ENCODE assay signal across 8 cellular contexts in the genomic region with DNA sequence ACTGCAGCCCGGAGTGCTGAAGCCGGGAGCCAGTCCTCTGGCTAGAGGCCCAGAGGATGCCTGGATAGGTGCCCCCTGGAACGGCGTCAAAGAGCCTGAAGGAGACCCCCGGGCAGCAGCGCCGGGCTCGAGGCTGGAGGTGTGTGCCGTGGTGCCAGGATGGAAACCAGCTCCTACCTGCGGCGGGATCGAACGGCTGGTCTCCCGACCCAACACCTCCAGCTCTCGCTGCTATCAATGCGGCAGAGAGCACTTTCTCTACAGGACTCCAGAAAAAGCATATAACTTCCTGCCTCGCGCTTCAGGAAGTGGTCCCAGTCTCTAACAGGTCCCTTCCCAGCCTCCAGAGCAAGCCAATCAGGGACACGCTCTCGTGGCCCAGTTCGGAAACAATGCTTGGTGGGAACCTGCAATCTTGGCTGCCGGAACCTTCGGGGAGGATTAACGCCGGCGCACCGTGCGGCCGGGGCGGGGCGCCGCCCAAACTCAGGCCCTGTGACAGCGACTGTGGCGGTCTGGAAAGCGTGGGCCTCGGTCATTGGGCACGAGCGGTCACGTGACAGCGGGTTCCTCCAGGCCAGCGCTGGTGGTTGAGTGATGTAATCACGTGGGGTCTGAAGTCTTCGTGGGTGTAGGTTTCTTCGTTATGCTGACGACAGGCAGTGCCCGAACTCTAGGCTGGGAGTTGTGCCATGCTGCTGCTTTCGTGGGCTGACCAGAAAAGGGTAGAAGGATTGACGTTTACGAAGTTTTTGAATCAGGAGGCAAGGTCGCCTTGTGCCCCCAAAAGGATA. TPM values are rescaled to one million over a fixed set of nuclear protein-coding genes. Genes with fewer than 3 reads are reported as not detected.
DNase-seq lines count a peak whose midpoint lies in the region; ATAC-seq and TF ChIP-seq lines count a peak whose summit lies in the region.

A gene (minus strand): TSS at position 281 of the 794 bp plus-strand sequence. CDS start 430 bp downstream, outside the sequence.

- no peaks in the 10 kb centered on the region for H3K9me3 Mint-ChIP-seq in activated T-helper 2 cell treated with anti-CD3 and anti-CD28 coated beads, Interferon-gamma antibody, Interleukin-2, Interleukin-4, amounts not matched to agents 10 μg/mL and 5 μg/mL and 100 μg/mL, durations not matched to agents 14 hours and 24 hours and 36 hours
- H3K9me3 Mint-ChIP-seq in naive thymus-derived CD4-positive, alpha-beta T cell: peaks cover 0 to 9% (median 2%) of the 10 kb centered on the region in 11 donors
- H3K9me3 Mint-ChIP-seq in stimulated activated naive B cell treated with anti-CD40 and anti-IgM and Interleukin-4, amounts not matched to agents 10 μg/mL and 1 μg/mL and 100 μg/mL, for 72 hours: no peaks in the 10 kb centered on the region

- H3K36me3 Mint-ChIP-seq in activated T-helper 2 cell treated with anti-CD3 and anti-CD28 coated beads, Interferon-gamma antibody, Interleukin-2, Interleukin-4, amounts not matched to agents 10 μg/mL and 5 μg/mL and 100 μg/mL, durations not matched to agents 14 hours and 24 hours and 36 hours (ENCODE audit: low read depth): peaks cover 32% of the 10 kb centered on the region
- H3K36me3 Mint-ChIP-seq in naive thymus-derived CD4-positive, alpha-beta T cell: peaks cover 0 to 23% (median 6%) of the 10 kb centered on the region in 5 donors
- peaks cover 7 to 25% of the 10 kb centered on the region in 2 donors for H3K36me3 Mint-ChIP-seq in stimulated activated naive B cell treated with anti-CD40 and anti-IgM and Interleukin-4, amounts not matched to agents 10 μg/mL and 1 μg/mL and 100 μg/mL, for 72 hours

- H3K27ac ChIP-seq in RWPE2 (ENCODE audit: poor library complexity, severe bottlenecking) (peak within 1 kb of the TSS; percentile 77), fibroblast of lung (ENCODE audit: insufficient read depth, low read length) (peak within 1 kb of the TSS; percentile 91)
- H3K27ac ChIP-seq in naive thymus-derived CD4-positive, alpha-beta T cell (ENCODE audit: low read depth, low read length): peak within 1 kb of the TSS; percentile 90

- H3K27ac Mint-ChIP-seq in activated T-helper 2 cell treated with anti-CD3 and anti-CD28 coated beads, Interferon-gamma antibody, Interleukin-2, Interleukin-4, amounts not matched to agents 10 μg/mL and 5 μg/mL and 100 μg/mL, durations not matched to agents 14 hours and 24 hours and 36 hours: peak within 1 kb of the TSS; percentile 99
- H3K27ac Mint-ChIP-seq in naive thymus-derived CD4-positive, alpha-beta T cell: peak within 1 kb of the TSS; percentile 97 to 100 (median 99)
- H3K27ac Mint-ChIP-seq in stimulated activated naive B cell treated with anti-CD40 and anti-IgM and Interleukin-4, amounts not matched to agents 10 μg/mL and 1 μg/mL and 100 μg/mL, for 72 hours: peak within 1 kb of the TSS; percentile 98

- no peaks in the 10 kb centered on the region for H3K27me3 ChIP-seq in RWPE2 (ENCODE audit: insufficient read depth, poor library complexity, severe bottlenecking)
- no peaks in the 10 kb centered on the region for H3K27me3 ChIP-seq in fibroblast of lung (ENCODE audit: control insufficient read depth, insufficient read depth, low read length)
- no peaks in the 10 kb centered on the region for H3K27me3 ChIP-seq in naive thymus-derived CD4-positive, alpha-beta T cell (ENCODE audit: control insufficient read depth in 2 of 2, insufficient read depth in 2 of 2, low read length in 2 of 2)

- intact Hi-C loops in activated T-helper 2 cell treated with anti-CD3 and anti-CD28 coated beads, Interferon-gamma antibody, Interleukin-2, Interleukin-4, amounts not matched to agents 10 μg/mL and 5 μg/mL and 100 μg/mL, durations not matched to agents 14 hours and 24 hours and 36 hours (cut with micrococcal nuclease): loop anchor here (1.0 to 10.0 kb wide), 10 partner anchors 8 to 1530 kb away; a partner anchor contains a TSS
- intact Hi-C loops in naive thymus-derived CD4-positive, alpha-beta T cell (cut with micrococcal nuclease): loop anchor here (1.0 to 10.0 kb wide), 17 partner anchors 8 to 1530 kb away; a partner anchor contains a TSS

- H3K9ac ChIP-seq in fibroblast of lung (ENCODE audit: insufficient read depth, low read length): peak within 1 kb of the TSS; percentile 80

- TF ChIP-seq CTCF in RWPE2 (IDR thresholded peaks at IDR 0.05; ENCODE audit: poor library complexity, severe bottlenecking) (no peak), fibroblast of lung (conservative IDR thresholded peaks at IDR 0.05 in 1 of 2, IDR thresholded peaks at IDR 0.05 in 1 of 2; ENCODE audit: low read depth in 1 of 2, low read length in 2 of 2) (no peak)

- peak within 1 kb of the TSS; percentile 90 for H3K4me3 Mint-ChIP-seq in activated T-helper 2 cell treated with anti-CD3 and anti-CD28 coated beads, Interferon-gamma antibody, Interleukin-2, Interleukin-4, amounts not matched to agents 10 μg/mL and 5 μg/mL and 100 μg/mL, durations not matched to agents 14 hours and 24 hours and 36 hours (ENCODE audit: low read depth)
- H3K4me3 Mint-ChIP-seq in naive thymus-derived CD4-positive, alpha-beta T cell: peak within 1 kb of the TSS; percentile 86 to 99 (median 95)
- H3K4me3 Mint-ChIP-seq in stimulated activated naive B cell treated with anti-CD40 and anti-IgM and Interleukin-4, amounts not matched to agents 10 μg/mL and 1 μg/mL and 100 μg/mL, for 72 hours: peak within 1 kb of the TSS; percentile 92 to 99

- peaks cover 39% of the 10 kb centered on the region for H3K79me2 ChIP-seq in fibroblast of lung (ENCODE audit: control insufficient read depth, insufficient read depth, low read length)

- CTCF ChIA-PET in naive thymus-derived CD4-positive, alpha-beta T cell (lab: Charles Lee): interaction anchor here (1.2 to 2.1 kb wide), 2 partner anchors 16 to 48 kb away, joined by 3 to 13 read pairs; a partner anchor contains a TSS

- H3K4me3 ChIP-seq in RWPE2 (ENCODE audit: severe bottlenecking) (peak within 1 kb of the TSS; percentile 73), fibroblast of lung (replicated peaks in 1 of 4; ENCODE audit: control extremely low read depth in 1 of 4, insufficient read depth in 1 of 4, low read depth in 3 of 4, low read length in 4 of 4) (peak within 1 kb of the TSS; percentile 74 to 98 (median 96))
- peak within 1 kb of the TSS; percentile 85 for H3K4me3 ChIP-seq in naive thymus-derived CD4-positive, alpha-beta T cell (ENCODE audit: low read length)

- H3K36me3 ChIP-seq in RWPE2 (ENCODE audit: low read depth) (peaks cover 22% of the 10 kb centered on the region), fibroblast of lung (ENCODE audit: control insufficient read depth, insufficient read depth, low read length) (no peaks in the 10 kb centered on the region)
- H3K36me3 ChIP-seq in naive thymus-derived CD4-positive, alpha-beta T cell (ENCODE audit: control insufficient read depth in 2 of 3, insufficient read depth in 3 of 3, low read length in 3 of 3): peaks cover 0 to 6% (median 0%) of the 10 kb centered on the region in 3 experiments

- peaks cover 25% of the 10 kb centered on the region for H3K4me1 Mint-ChIP-seq in activated T-helper 2 cell treated with anti-CD3 and anti-CD28 coated beads, Interferon-gamma antibody, Interleukin-2, Interleukin-4, amounts not matched to agents 10 μg/mL and 5 μg/mL and 100 μg/mL, durations not matched to agents 14 hours and 24 hours and 36 hours (ENCODE audit: low read depth)
- H3K4me1 Mint-ChIP-seq in naive thymus-derived CD4-positive, alpha-beta T cell: peaks cover 24 to 47% (median 39%) of the 10 kb centered on the region in 7 donors
- H3K4me1 Mint-ChIP-seq in stimulated activated naive B cell treated with anti-CD40 and anti-IgM and Interleukin-4, amounts not matched to agents 10 μg/mL and 1 μg/mL and 100 μg/mL, for 72 hours: peaks cover 17 to 25% of the 10 kb centered on the region in 2 donors

- ATAC-seq in RWPE2 (ENCODE audit: low read depth): peak; percentile 95
- ATAC-seq in naive thymus-derived CD4-positive, alpha-beta T cell: peak; percentile 96
- peak; percentile 93 to 96 for ATAC-seq in stimulated activated naive B cell treated with anti-CD40 and anti-IgM and Interleukin-4, amounts not matched to agents 10 μg/mL and 1 μg/mL and 100 μg/mL, for 72 hours (replicated peaks)

- peak within 1 kb of the TSS; percentile 92 for H3K4me2 ChIP-seq in fibroblast of lung (ENCODE audit: extremely low read depth, insufficient read depth, low read length)

- POLR2A ChIA-PET in naive thymus-derived CD4-positive, alpha-beta T cell (lab: Charles Lee): interaction anchor here (0.7 to 3.2 kb wide), 6 partner anchors 8 to 1306 kb away, joined by 3 to 34 read pairs (median 8); a partner anchor contains a TSS

- H3K9me3 ChIP-seq in RWPE2 (ENCODE audit: severe bottlenecking): no peaks in the 10 kb centered on the region
- no peaks in the 10 kb centered on the region for H3K9me3 ChIP-seq in fibroblast of lung (ENCODE audit: control insufficient read depth, insufficient read depth, low read depth, low read length)
- H3K9me3 ChIP-seq in naive thymus-derived CD4-positive, alpha-beta T cell (ENCODE audit: control insufficient read depth in 2 of 3, low read length in 3 of 3): no peaks in the 10 kb centered on the region

- DNase-seq in EH (ENCODE audit: low read depth) (peak; percentile 99), H4 (ENCODE audit: low spot score) (peak; percentile 100), LoVo (ENCODE audit: low spot score) (peak; percentile 99), RWPE2 (ENCODE audit: low spot score) (peak; percentile 99), fibroblast of lung (ENCODE audit: low read depth in 2 of 2) (peak; percentile 99 to 100)
- DNase-seq in activated T-helper 2 cell treated with anti-CD3 and anti-CD28 coated beads, Interferon-gamma antibody, Interleukin-2, Interleukin-4, amounts not matched to agents 10 μg/mL and 5 μg/mL and 100 μg/mL, durations not matched to agents 14 hours and 24 hours and 36 hours (ENCODE audit: low spot score): peak; percentile 99
- DNase-seq in naive thymus-derived CD4-positive, alpha-beta T cell: peak; percentile 95 to 99 (median 98)
- DNase-seq in stimulated activated naive B cell treated with anti-CD40 and anti-IgM and Interleukin-4, amounts not matched to agents 10 μg/mL and 1 μg/mL and 100 μg/mL, for 72 hours: peak; percentile 100

- H3K4me1 ChIP-seq in RWPE2 (ENCODE audit: insufficient read depth, poor library complexity, severe bottlenecking) (no peaks in the 10 kb centered on the region), fibroblast of lung (ENCODE audit: control insufficient read depth, extremely low read depth, insufficient read depth, low read length) (no peaks in the 10 kb centered on the region)
- peaks cover 19 to 33% of the 10 kb centered on the region in 2 donors for H3K4me1 ChIP-seq in naive thymus-derived CD4-positive, alpha-beta T cell (ENCODE audit: control insufficient read depth in 2 of 2, insufficient read depth in 2 of 2, low read length in 2 of 2)

- H2AFZ ChIP-seq in fibroblast of lung (ENCODE audit: low read length): peak within 1 kb of the TSS; percentile 91

- H4K20me1 ChIP-seq in fibroblast of lung (ENCODE audit: control insufficient read depth, extremely low read depth, insufficient read depth, low read length): no peaks in the 10 kb centered on the region

- no peaks in the 10 kb centered on the region for H3K27me3 Mint-ChIP-seq in activated T-helper 2 cell treated with anti-CD3 and anti-CD28 coated beads, Interferon-gamma antibody, Interleukin-2, Interleukin-4, amounts not matched to agents 10 μg/mL and 5 μg/mL and 100 μg/mL, durations not matched to agents 14 hours and 24 hours and 36 hours (ENCODE audit: low read depth)
- peaks cover 0 to 7% (median 0%) of the 10 kb centered on the region in 5 donors for H3K27me3 Mint-ChIP-seq in naive thymus-derived CD4-positive, alpha-beta T cell
- H3K27me3 Mint-ChIP-seq in stimulated activated naive B cell treated with anti-CD40 and anti-IgM and Interleukin-4, amounts not matched to agents 10 μg/mL and 1 μg/mL and 100 μg/mL, for 72 hours: no peaks in the 10 kb centered on the region

RNA-seq across cellular contexts. Expression of the gene that starts here (rescaled TPM):
- total RNA-seq in H4 (2014; rRNA removed; shearing (Covaris generic)): 36.5 and 45.4 TPM in 2 replicates
- 30.2 and 33.6 TPM in 2 replicates for total RNA-seq in activated T-helper 2 cell treated with anti-CD3 and anti-CD28 coated beads, Interferon-gamma antibody, Interleukin-2, Interleukin-4, amounts not matched to agents 10 μg/mL and 5 μg/mL and 100 μg/mL, durations not matched to agents 14 hours and 24 hours and 36 hours
- total RNA-seq in fibroblast of lung: 21.5 and 28.2 TPM in 2 replicates
- 18.0 and 22.7 TPM in 2 replicates for polyA plus RNA-seq in fibroblast of lung
- 13.5 and 16.9 TPM in 2 replicates for polyA plus RNA-seq in fibroblast of lung (2012)
- 15.6 and 16.6 TPM in 2 replicates for polyA minus RNA-seq in fibroblast of lung (ENCODE audit: low replicate concordance)
- total RNA-seq in naive thymus-derived CD4-positive, alpha-beta T cell: 10 to 100 TPM; 19.8 to 40.8 (median 31.9) TPM
- polyA plus RNA-seq in naive thymus-derived CD4-positive, alpha-beta T cell: 10 to 100 TPM in 1 of 2 donors, 1 to 10 TPM in 1; 9.4 to 14.5 TPM

Comparison
In these comparisons a context has a peak if more than half of its experiments do, and no peak if none do; other contexts are left out.
1. Peak in every context shown above with its lines: DNase-seq, ATAC-seq, H3K4me3 ChIP-seq and H3K27ac ChIP-seq.